ENCODE assay signal across 10 cellular contexts in genomic region chr19:53980553-53981407, GRCh38. TPM values are rescaled to one million over a fixed set of nuclear protein-coding genes. Genes with fewer than 3 reads are reported as not detected.
A peak's percentile ranks its signal among the peaks of the same experiment; 100 is the strongest.
DNase-seq lines count a peak whose midpoint lies in the region; TF ChIP-seq lines count a peak whose summit lies in the region.
"Had no signal": no experiment of that assay in that cellular context is flagged by ENCODE, and none has a peak within 500 bp of the region (broad histone marks: within the 10 kb centered on the region; RNA-seq: fewer than 3 reads in every experiment).

No MANE protein-coding gene starts in this region.

- no peaks in the 10 kb centered on the region for H4K20me1 ChIP-seq in BLaER1

- TF ChIP-seq CTCF in breast epithelium (IDR thresholded peaks at IDR 0.05), result no peak
- no peak for TF ChIP-seq CTCF in mesothelial cell of epicardium (IDR thresholded peaks at IDR 0.05; ENCODE audit: unreplicated experiment)

- peaks cover 30% of the 10 kb centered on the region for H3K27me3 Mint-ChIP-seq in mesothelial cell of epicardium (ENCODE audit: low read depth)
- peaks cover 38% of the 10 kb centered on the region for H3K27me3 Mint-ChIP-seq in activated T-helper 1 cell treated with anti-CD3 and anti-CD28 coated beads, Interleukin-12 subunit alpha, Interleukin-12 subunit beta, Interleukin-2, Interleukin-4 antibody, amounts not matched to agents 30 ng/mL and 10 ng/mL and 1 ng/mL, durations not matched to agents 14 hours and 24 hours and 36 hours (ENCODE audit: insufficient read depth)

- H3K36me3 Mint-ChIP-seq in mesothelial cell of epicardium, result no peaks in the 10 kb centered on the region
- H3K36me3 Mint-ChIP-seq in activated T-helper 1 cell treated with anti-CD3 and anti-CD28 coated beads, Interleukin-12 subunit alpha, Interleukin-12 subunit beta, Interleukin-2, Interleukin-4 antibody, amounts not matched to agents 30 ng/mL and 10 ng/mL and 1 ng/mL, durations not matched to agents 14 hours and 24 hours and 36 hours (ENCODE audit: low read depth), result peaks cover 6% of the 10 kb centered on the region

- H3K36me3 ChIP-seq in BLaER1 (no peaks in the 10 kb centered on the region), breast epithelium (no peaks in the 10 kb centered on the region)

- no peak overlapping the region for H3K27ac ChIP-seq in BLaER1
- H3K27ac ChIP-seq in breast epithelium, result no peak overlapping the region

- peak overlapping the region; percentile 98 for H3K27ac Mint-ChIP-seq in mesothelial cell of epicardium
- no peak overlapping the region for H3K27ac Mint-ChIP-seq in activated T-helper 1 cell treated with anti-CD3 and anti-CD28 coated beads, Interleukin-12 subunit alpha, Interleukin-12 subunit beta, Interleukin-2, Interleukin-4 antibody, amounts not matched to agents 30 ng/mL and 10 ng/mL and 1 ng/mL, durations not matched to agents 14 hours and 24 hours and 36 hours

- H3K4me1 Mint-ChIP-seq in mesothelial cell of epicardium, result peaks cover 29% of the 10 kb centered on the region
- H3K4me1 Mint-ChIP-seq in activated T-helper 1 cell treated with anti-CD3 and anti-CD28 coated beads, Interleukin-12 subunit alpha, Interleukin-12 subunit beta, Interleukin-2, Interleukin-4 antibody, amounts not matched to agents 30 ng/mL and 10 ng/mL and 1 ng/mL, durations not matched to agents 14 hours and 24 hours and 36 hours (ENCODE audit: low read depth), result peaks cover 7% of the 10 kb centered on the region

- H3K4me1 ChIP-seq in BLaER1, result peaks cover 61% of the 10 kb centered on the region
- H3K4me1 ChIP-seq in breast epithelium, result no peaks in the 10 kb centered on the region

- peak overlapping the region; percentile 78 for H3K4me3 Mint-ChIP-seq in mesothelial cell of epicardium
- H3K4me3 Mint-ChIP-seq in activated T-helper 1 cell treated with anti-CD3 and anti-CD28 coated beads, Interleukin-12 subunit alpha, Interleukin-12 subunit beta, Interleukin-2, Interleukin-4 antibody, amounts not matched to agents 30 ng/mL and 10 ng/mL and 1 ng/mL, durations not matched to agents 14 hours and 24 hours and 36 hours, result no peak overlapping the region

- H3K9me3 ChIP-seq in BLaER1 (no peaks in the 10 kb centered on the region), breast epithelium (peaks cover 0 to 4% of the 10 kb centered on the region in 2 donors)

- H3K4me3 ChIP-seq in BLaER1 (peak overlapping the region; percentile 45; the same call in 1 of the 2 replicates), breast epithelium (peak overlapping the region; percentile 15 to 59 (median 41))

- H3K4me2 ChIP-seq in BLaER1, result peak overlapping the region; percentile 70

- no peaks in the 10 kb centered on the region for H3K9me3 Mint-ChIP-seq in mesothelial cell of epicardium
- H3K9me3 Mint-ChIP-seq in activated T-helper 1 cell treated with anti-CD3 and anti-CD28 coated beads, Interleukin-12 subunit alpha, Interleukin-12 subunit beta, Interleukin-2, Interleukin-4 antibody, amounts not matched to agents 30 ng/mL and 10 ng/mL and 1 ng/mL, durations not matched to agents 14 hours and 24 hours and 36 hours, result peaks cover 8% of the 10 kb centered on the region

- DNase-seq in HuH-7 (ENCODE audit: low spot score) (peak; percentile 61), breast epithelium (ENCODE audit: low spot score in 2 of 2) (no peak), mesothelial cell of epicardium (ENCODE audit: low spot score in 2 of 2, unreplicated experiment in 2 of 2) (no peak), dedifferentiated amniotic fluid mesenchymal stem cell (ENCODE audit: extremely low spot score) (no peak), NAMALWA (ENCODE audit: low spot score) (no peak), germinal center (ENCODE audit: low spot score) (no peak)
- DNase-seq in activated T-helper 1 cell treated with anti-CD3 and anti-CD28 coated beads, Interleukin-12 subunit alpha, Interleukin-12 subunit beta, Interleukin-2, Interleukin-4 antibody, amounts not matched to agents 30 ng/mL and 10 ng/mL and 1 ng/mL, durations not matched to agents 14 hours and 24 hours and 36 hours (ENCODE audit: low spot score), result no peak
- DNase-seq: amniotic stem cell, NCI-H1092 treated with DMSO at 0.1 percent for 48 hours had no signal

- no peak for TF ChIP-seq POLR2A in breast epithelium (IDR thresholded peaks at IDR 0.05)

- H3K27me3 ChIP-seq in BLaER1 (peaks cover 35% of the 10 kb centered on the region), breast epithelium (peaks cover 10 to 81% of the 10 kb centered on the region in 2 donors)

- intact Hi-C loops in breast epithelium (cut with DNase I; ENCODE audit: low total_unique reads), result loop anchor here (1.0 to 10.0 kb wide), 2 partner anchors 16 to 1494 kb away; partner anchors contain the start of gene ZNF628
- intact Hi-C loops in activated T-helper 1 cell treated with anti-CD3 and anti-CD28 coated beads, Interleukin-12 subunit alpha, Interleukin-12 subunit beta, Interleukin-2, Interleukin-4 antibody, amounts not matched to agents 30 ng/mL and 10 ng/mL and 1 ng/mL, durations not matched to agents 14 hours and 24 hours and 36 hours (cut with micrococcal nuclease), result no loop called here

- no peak overlapping the region for H3K9ac ChIP-seq in BLaER1

RNA-seq across cellular contexts. Expression of gene CACNG6, which starts 10.7 kb away (rescaled TPM):
- not detected for total RNA-seq in breast epithelium
- 4.3 to 5.7 TPM (median 5.3 TPM) in 3 replicates for total RNA-seq in mesothelial cell of epicardium
- total RNA-seq in activated T-helper 1 cell treated with anti-CD3 and anti-CD28 coated beads, Interleukin-12 subunit alpha, Interleukin-12 subunit beta, Interleukin-2, Interleukin-4 antibody, amounts not matched to agents 30 ng/mL and 10 ng/mL and 1 ng/mL, durations not matched to agents 14 hours and 24 hours and 36 hours, result not detected in 2 replicates

RNA-seq across cellular contexts. Expression of gene CACNG8, which starts 18.0 kb away (rescaled TPM):
- under 1 TPM in 1 of 3 donors, not detected in 2; under 0.01 TPM for total RNA-seq in breast epithelium
- total RNA-seq in mesothelial cell of epicardium, result 2.1 to 2.6 TPM (median 2.1 TPM) in 3 replicates
- not detected in 2 replicates for total RNA-seq in activated T-helper 1 cell treated with anti-CD3 and anti-CD28 coated beads, Interleukin-12 subunit alpha, Interleukin-12 subunit beta, Interleukin-2, Interleukin-4 antibody, amounts not matched to agents 30 ng/mL and 10 ng/mL and 1 ng/mL, durations not matched to agents 14 hours and 24 hours and 36 hours
